ENCODE assay signal across 29 cellular contexts in genomic region chr17:67566656-67567055, GRCh38.
"Had no signal": no experiment of that assay in that cellular context is flagged by ENCODE, and none has a peak within 500 bp of the region (broad histone marks: within the 10 kb centered on the region; RNA-seq: fewer than 3 reads in every experiment).

No MANE protein-coding gene starts in this region.

- H3K9me3 ChIP-seq: gastroesophageal sphincter, heart left ventricle, mucosa of descending colon, psoas muscle, spleen, testis, tibial artery had no signal

- H3K27ac Mint-ChIP-seq: dendritic cell treated with granulocyte-macrophage colony-stimulating factor and Interleukin-4, amounts not matched to agents 40 ng/mL and 50 ng/mL, for 4 days; mesothelial cell of epicardium; naive B cell; natural killer cell treated with Interleukin-12 subunit alpha and Interleukin-12 subunit beta and Interleukin-15 and Interleukin-18, amount 100 ng/mL, for 72 hours; stimulated activated memory B cell treated with anti-CD40 and anti-IgM and Interleukin-4, amounts not matched to agents 10 μg/mL and 1 μg/mL and 100 μg/mL, for 72 hours; type B pancreatic cell had no signal

- H3K27me3 ChIP-seq: gastroesophageal sphincter, heart left ventricle, hepatocyte, spleen, testis, tibial artery had no signal

- H3K9me3 Mint-ChIP-seq: dendritic cell treated with granulocyte-macrophage colony-stimulating factor and Interleukin-4, amounts not matched to agents 40 ng/mL and 50 ng/mL, for 4 days; mesothelial cell of epicardium; naive B cell; natural killer cell treated with Interleukin-12 subunit alpha and Interleukin-12 subunit beta and Interleukin-15 and Interleukin-18, amount 100 ng/mL, for 72 hours; stimulated activated memory B cell treated with anti-CD40 and anti-IgM and Interleukin-4, amounts not matched to agents 10 μg/mL and 1 μg/mL and 100 μg/mL, for 72 hours; type B pancreatic cell had no signal

- H3K27me3 Mint-ChIP-seq: dendritic cell treated with granulocyte-macrophage colony-stimulating factor and Interleukin-4, amounts not matched to agents 40 ng/mL and 50 ng/mL, for 4 days; naive B cell; natural killer cell treated with Interleukin-12 subunit alpha and Interleukin-12 subunit beta and Interleukin-15 and Interleukin-18, amount 100 ng/mL, for 72 hours; stimulated activated memory B cell treated with anti-CD40 and anti-IgM and Interleukin-4, amounts not matched to agents 10 μg/mL and 1 μg/mL and 100 μg/mL, for 72 hours; type B pancreatic cell had no signal

- H3K27ac ChIP-seq: gastroesophageal sphincter, heart left ventricle, hepatocyte, psoas muscle, skin epidermis, spleen, testis, tibial artery had no signal

- H3K4me2 ChIP-seq: hepatocyte had no signal

- H3K36me3 ChIP-seq: tibial artery had no signal

- H3K4me1 ChIP-seq: gastroesophageal sphincter, psoas muscle, testis, tibial artery had no signal

- ATAC-seq: gastroesophageal sphincter; heart left ventricle; left lobe of liver; mucosa of descending colon; natural killer cell treated with Interleukin-12 subunit alpha and Interleukin-12 subunit beta and Interleukin-15 and Interleukin-18, amount 100 ng/mL, for 72 hours; psoas muscle; right cardiac atrium; stimulated activated memory B cell treated with anti-CD40 and anti-IgM and Interleukin-4, amounts not matched to agents 10 μg/mL and 1 μg/mL and 100 μg/mL, for 72 hours; stimulated activated naive CD8-positive, alpha-beta T cell treated with anti-CD3 and anti-CD28 coated beads, Interleukin-15, Interleukin-2, amounts not matched to agents 100 U/mL and 50 U/mL, for 24 hours had no signal

- H2AFZ ChIP-seq: hepatocyte had no signal

- H3K4me1 Mint-ChIP-seq: mesothelial cell of epicardium had no signal

- H3K4me3 ChIP-seq: gastroesophageal sphincter, heart left ventricle, hepatocyte, lung, mucosa of descending colon, psoas muscle, skin epidermis, spleen, testis, tibial artery had no signal

- H3K36me3 Mint-ChIP-seq: mesothelial cell of epicardium; naive B cell; natural killer cell treated with Interleukin-12 subunit alpha and Interleukin-12 subunit beta and Interleukin-15 and Interleukin-18, amount 100 ng/mL, for 72 hours; type B pancreatic cell had no signal

- DNase-seq: central memory CD4-positive, alpha-beta T cell; effector memory CD4-positive, alpha-beta T cell; foreskin fibroblast; heart left ventricle; kidney; mesenchymal stem cell; mucosa of descending colon; naive B cell; psoas muscle; right cardiac atrium; spleen; stimulated activated CD4-positive, alpha-beta T cell treated with anti-CD3 and anti-CD28 coated beads, Interleukin-4, amount 100 ng/mL, for 4 hours; stimulated activated naive CD8-positive, alpha-beta T cell treated with anti-CD3 and anti-CD28 coated beads, Interleukin-15, Interleukin-2, amounts not matched to agents 100 U/mL and 50 U/mL, for 24 hours; substantia nigra; testis; tibial artery had no signal

- FAIRE-seq: colon, endometrium, kidney had no signal

- H3K4me3 Mint-ChIP-seq: dendritic cell treated with granulocyte-macrophage colony-stimulating factor and Interleukin-4, amounts not matched to agents 40 ng/mL and 50 ng/mL, for 4 days; mesothelial cell of epicardium; naive B cell; natural killer cell treated with Interleukin-12 subunit alpha and Interleukin-12 subunit beta and Interleukin-15 and Interleukin-18, amount 100 ng/mL, for 72 hours; neural crest cell; stimulated activated memory B cell treated with anti-CD40 and anti-IgM and Interleukin-4, amounts not matched to agents 10 μg/mL and 1 μg/mL and 100 μg/mL, for 72 hours; type B pancreatic cell had no signal

- H3K79me2 ChIP-seq: hepatocyte had no signal
